ENCODE assay signal across 12 cellular contexts in the genomic region with DNA sequence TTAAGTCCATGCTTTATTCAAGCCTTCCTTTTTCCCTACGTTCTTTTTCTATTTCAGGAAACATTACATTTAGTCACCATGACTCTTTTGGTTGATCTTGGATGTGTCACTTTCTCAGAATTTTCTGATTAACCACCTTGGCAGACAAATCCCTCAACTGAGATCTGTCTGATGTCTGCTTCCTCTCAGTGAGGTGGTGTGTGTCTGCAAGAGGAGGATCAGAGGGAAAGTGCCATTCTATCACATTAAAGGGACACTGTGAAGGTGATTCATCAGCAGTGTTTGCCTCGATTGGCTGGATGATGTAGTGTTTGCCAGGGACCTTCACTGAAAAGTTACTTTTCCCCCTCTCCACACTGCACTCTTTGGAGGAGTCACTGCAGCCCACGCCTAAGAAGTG. TPM values are rescaled to one million over a fixed set of nuclear protein-coding genes. Genes with fewer than 3 reads are reported as not detected.
DNase-seq lines count a peak whose midpoint lies in the region; ATAC-seq, FAIRE-seq and TF ChIP-seq lines count a peak whose summit lies in the region.
"Had no signal": no experiment of that assay in that cellular context is flagged by ENCODE, and none has a peak within 500 bp of the region (broad histone marks: within the 10 kb centered on the region; RNA-seq: fewer than 3 reads in every experiment).

No MANE protein-coding gene starts in this region.

- peaks cover 36% of the 10 kb centered on the region for H3K27me3 Mint-ChIP-seq in CD4-positive, CD25-positive, alpha-beta regulatory T cell
- peaks cover 38% of the 10 kb centered on the region for H3K27me3 Mint-ChIP-seq in activated naive CD8-positive, alpha-beta T cell treated with anti-CD3 and anti-CD28 coated beads, Interleukin-2, amount 10 ng/mL, durations not matched to agents 7 days and 5 days

- peak; percentile 43 to 44 for ATAC-seq in CD4-positive, CD25-positive, alpha-beta regulatory T cell (ENCODE audit: low read depth in 2 of 2)
- peak; percentile 38 for ATAC-seq in activated naive CD8-positive, alpha-beta T cell treated with anti-CD3 and anti-CD28 coated beads, Interleukin-2, amount 10 ng/mL, durations not matched to agents 7 days and 5 days (ENCODE audit: low read depth)
- no peak for ATAC-seq in gastroesophageal sphincter
- ATAC-seq: pancreas, upper lobe of right lung had no signal

- no peaks in the 10 kb centered on the region for H3K36me3 ChIP-seq in CD4-positive, CD25-positive, alpha-beta regulatory T cell (ENCODE audit: control insufficient read depth, insufficient read depth, low read length)
- H3K36me3 ChIP-seq in gastroesophageal sphincter: peaks cover 0 to 24% of the 10 kb centered on the region in 2 donors

- POLR2A ChIA-PET in activated naive CD8-positive, alpha-beta T cell treated with anti-CD3 and anti-CD28 coated beads, Interleukin-2, amount 10 ng/mL, durations not matched to agents 7 days and 5 days (lab: Charles Lee): no interaction called here

- H3K4me1 Mint-ChIP-seq in CD4-positive, CD25-positive, alpha-beta regulatory T cell: peaks cover 8 to 17% (median 10%) of the 10 kb centered on the region in 4 donors
- peaks cover 21% of the 10 kb centered on the region for H3K4me1 Mint-ChIP-seq in activated naive CD8-positive, alpha-beta T cell treated with anti-CD3 and anti-CD28 coated beads, Interleukin-2, amount 10 ng/mL, durations not matched to agents 7 days and 5 days

- FAIRE-seq in GM12892 (lab: Jason Lieb, UNC): no peak
- FAIRE-seq: pancreas had no signal

- intact Hi-C loops in cardiac septum (cut with DNase I): no loop called here

- no peaks in the 10 kb centered on the region for H3K36me3 Mint-ChIP-seq in CD4-positive, CD25-positive, alpha-beta regulatory T cell
- no peaks in the 10 kb centered on the region for H3K36me3 Mint-ChIP-seq in activated naive CD8-positive, alpha-beta T cell treated with anti-CD3 and anti-CD28 coated beads, Interleukin-2, amount 10 ng/mL, durations not matched to agents 7 days and 5 days

- TF ChIP-seq POLR2A in GM12892 (IDR thresholded peaks at IDR 0.05; ENCODE audit: low read depth, low read length): peak; percentile 21; the same call in 1 of the 2 replicates
- TF ChIP-seq POLR2A in gastroesophageal sphincter (IDR thresholded peaks at IDR 0.05): no peak

- peaks cover 0 to 2% of the 10 kb centered on the region in 2 experiments for H3K9me3 ChIP-seq in CD4-positive, CD25-positive, alpha-beta regulatory T cell (ENCODE audit: control insufficient read depth in 2 of 2, low read length in 2 of 2)
- H3K9me3 ChIP-seq in gastroesophageal sphincter: no peaks in the 10 kb centered on the region
- H3K9me3 ChIP-seq: pancreas, upper lobe of right lung had no signal

- WGBS in gastroesophageal sphincter (ENCODE audit: low coverage in 1 of 2), 2 donors: 6 to 21% methylated on average over 2 to 3 of the region's 3 CpGs

- DNase-seq in CD4-positive, CD25-positive, alpha-beta regulatory T cell: no peak
- DNase-seq in GM12892 (ENCODE audit: insufficient read length) (no peak), myocyte (ENCODE audit: low read depth) (peak; percentile 16), cardiac septum (ENCODE audit: low spot score) (no peak)
- DNase-seq in activated naive CD8-positive, alpha-beta T cell treated with anti-CD3 and anti-CD28 coated beads, Interleukin-2, amount 10 ng/mL, durations not matched to agents 7 days and 5 days: no peak
- DNase-seq in stimulated activated naive CD4-positive, alpha-beta T cell (lab: John Stamatoyannopoulos, UW): no peak
- DNase-seq: DMS79, pancreas, upper lobe of right lung had no signal

- H3K27me3 ChIP-seq in CD4-positive, CD25-positive, alpha-beta regulatory T cell (ENCODE audit: control insufficient read depth, insufficient read depth, low read length): peaks cover 11% of the 10 kb centered on the region
- H3K27me3 ChIP-seq in gastroesophageal sphincter: peaks cover 26% of the 10 kb centered on the region

- H3K9me3 Mint-ChIP-seq in CD4-positive, CD25-positive, alpha-beta regulatory T cell: peaks cover 0 to 5% (median 3%) of the 10 kb centered on the region in 7 donors
- no peaks in the 10 kb centered on the region for H3K9me3 Mint-ChIP-seq in activated naive CD8-positive, alpha-beta T cell treated with anti-CD3 and anti-CD28 coated beads, Interleukin-2, amount 10 ng/mL, durations not matched to agents 7 days and 5 days

- no peak for TF ChIP-seq EP300 in gastroesophageal sphincter (IDR thresholded peaks at IDR 0.05)

- no peak overlapping the region for H3K4me3 ChIP-seq in CD4-positive, CD25-positive, alpha-beta regulatory T cell (ENCODE audit: low read depth, low read length)
- no peak overlapping the region for H3K4me3 ChIP-seq in gastroesophageal sphincter
- H3K4me3 ChIP-seq: pancreas, upper lobe of right lung had no signal

- H3K4me1 ChIP-seq in CD4-positive, CD25-positive, alpha-beta regulatory T cell (ENCODE audit: control insufficient read depth, insufficient read depth, low read length, poor library complexity, severe bottlenecking): peaks cover 10% of the 10 kb centered on the region
- peaks cover 2 to 40% (median 13%) of the 10 kb centered on the region in 3 donors for H3K4me1 ChIP-seq in gastroesophageal sphincter

- no peak overlapping the region for H3K4me3 Mint-ChIP-seq in CD4-positive, CD25-positive, alpha-beta regulatory T cell
- H3K4me3 Mint-ChIP-seq in activated naive CD8-positive, alpha-beta T cell treated with anti-CD3 and anti-CD28 coated beads, Interleukin-2, amount 10 ng/mL, durations not matched to agents 7 days and 5 days: no peak overlapping the region

- no peak overlapping the region for H3K27ac Mint-ChIP-seq in CD4-positive, CD25-positive, alpha-beta regulatory T cell
- H3K27ac Mint-ChIP-seq in activated naive CD8-positive, alpha-beta T cell treated with anti-CD3 and anti-CD28 coated beads, Interleukin-2, amount 10 ng/mL, durations not matched to agents 7 days and 5 days: no peak overlapping the region

- no peak for TF ChIP-seq CTCF in gastroesophageal sphincter (IDR thresholded peaks at IDR 0.05)

- H3K27ac ChIP-seq in CD4-positive, CD25-positive, alpha-beta regulatory T cell (ENCODE audit: insufficient read depth, low read length, poor library complexity, severe bottlenecking): no peak overlapping the region
- no peak overlapping the region for H3K27ac ChIP-seq in gastroesophageal sphincter
- H3K27ac ChIP-seq: pancreas, upper lobe of right lung had no signal

RNA-seq across cellular contexts. Expression of gene CCNP, which starts 3.0 kb away (rescaled TPM):
- 1.2 TPM for total RNA-seq in CD4-positive, CD25-positive, alpha-beta regulatory T cell
- polyA plus RNA-seq in CD4-positive, CD25-positive, alpha-beta regulatory T cell: under 1 TPM in 1 of 4 donors, not detected in 3; 0.13 TPM
- not detected for polyA plus RNA-seq in GM12892 (2012; ENCODE audit: missing spikeins)
- under 1 TPM; 0.53 to 0.99 TPM for total RNA-seq in activated naive CD8-positive, alpha-beta T cell treated with anti-CD3 and anti-CD28 coated beads, Interleukin-2, amount 10 ng/mL, durations not matched to agents 7 days and 5 days
- total RNA-seq in myocyte (not detected in 2 replicates), cardiac septum (0.32 TPM), gastroesophageal sphincter (under 1 TPM in 1 of 4 donors, not detected in 3; 0.13 TPM)
- polyA plus RNA-seq in myocyte (2012): 0.16 TPM
- total RNA-seq: upper lobe of right lung had no signal

RNA-seq across cellular contexts. Expression of gene TTC9B, which starts 11.3 kb away (rescaled TPM):
- not detected for total RNA-seq in CD4-positive, CD25-positive, alpha-beta regulatory T cell
- not detected for polyA plus RNA-seq in CD4-positive, CD25-positive, alpha-beta regulatory T cell
- 0.17 TPM for polyA plus RNA-seq in GM12892 (2012; ENCODE audit: missing spikeins)
- total RNA-seq in activated naive CD8-positive, alpha-beta T cell treated with anti-CD3 and anti-CD28 coated beads, Interleukin-2, amount 10 ng/mL, durations not matched to agents 7 days and 5 days: not detected
- total RNA-seq in myocyte (not detected in 2 replicates), cardiac septum (not detected), gastroesophageal sphincter (not detected)
- 0.25 TPM for polyA plus RNA-seq in myocyte (2012)
- total RNA-seq: lower leg skin, OCI-LY7, pancreas, upper lobe of right lung had no signal

RNA-seq across cellular contexts. Expression of gene MAP3K10, which starts 38.3 kb away (rescaled TPM):
- 25.8 TPM for total RNA-seq in CD4-positive, CD25-positive, alpha-beta regulatory T cell
- 1 to 10 TPM in 1 of 4 donors, under 1 TPM in 3; 0.14 to 1.4 (median 0.43) TPM for polyA plus RNA-seq in CD4-positive, CD25-positive, alpha-beta regulatory T cell
- 6.8 TPM for polyA plus RNA-seq in GM12892 (2012; ENCODE audit: missing spikeins)
- 10 to 100 TPM; 25.6 to 26.4 TPM for total RNA-seq in activated naive CD8-positive, alpha-beta T cell treated with anti-CD3 and anti-CD28 coated beads, Interleukin-2, amount 10 ng/mL, durations not matched to agents 7 days and 5 days
- total RNA-seq in myocyte: 11.1 and 12.8 TPM in 2 replicates
- polyA plus RNA-seq in myocyte (2012): 13.9 TPM
- 17.6 TPM for total RNA-seq in cardiac septum
- total RNA-seq in gastroesophageal sphincter: 10 to 100 TPM in 3 of 4 donors, 1 to 10 TPM in 1; 9.8 to 21.3 (median 16.4) TPM

RNA-seq across cellular contexts. Expression of gene AKT2, which starts 55.7 kb away (rescaled TPM):
- 193 TPM for total RNA-seq in CD4-positive, CD25-positive, alpha-beta regulatory T cell
- 10 to 100 TPM; 16.4 to 26.2 (median 24.8) TPM for polyA plus RNA-seq in CD4-positive, CD25-positive, alpha-beta regulatory T cell
- polyA plus RNA-seq in GM12892 (2012; ENCODE audit: missing spikeins): 78.2 TPM
- 100 to 1,000 TPM; 164 to 170 TPM for total RNA-seq in activated naive CD8-positive, alpha-beta T cell treated with anti-CD3 and anti-CD28 coated beads, Interleukin-2, amount 10 ng/mL, durations not matched to agents 7 days and 5 days
- total RNA-seq in myocyte (91.2 and 93.3 TPM in 2 replicates), cardiac septum (116 TPM), gastroesophageal sphincter (10 to 100 TPM; 64.2 to 88.9 (median 72.8) TPM)
- 112 TPM for polyA plus RNA-seq in myocyte (2012)
